Comparison of ENCODE assay signal across 8 cellular contexts in genomic region chr9:134163374-134164196, GRCh38. TPM values are rescaled to one million over a fixed set of nuclear protein-coding genes. Genes with fewer than 3 reads are reported as not detected.
DNase-seq lines count a peak whose midpoint lies in the region; ATAC-seq and TF ChIP-seq lines count a peak whose summit lies in the region.

No MANE protein-coding gene starts in this region.

- no CpG with 5 or more reads among the region's 79 CpGs for WGBS in neuronal stem cell (ENCODE audit: extremely low coverage in 2 of 2, insufficient read length in 2 of 2, insufficient replicate concordance in 1 of 2), 2 donors

- peak; percentile 22 to 56 for TF ChIP-seq CTCF in fibroblast of lung (conservative IDR thresholded peaks at IDR 0.05 in 1 of 2, IDR thresholded peaks at IDR 0.05 in 1 of 2; ENCODE audit: low read depth in 1 of 2, low read length in 2 of 2)

- H2BK15ac ChIP-seq in neuronal stem cell (ENCODE audit: low read length): peak overlapping the region; percentile 85

- H3K27me3 Mint-ChIP-seq in activated T-cell treated with anti-CD3 and anti-CD28 coated beads, Interleukin-2, amount 50 U/mL, for 4 hours (ENCODE audit: low read depth): no peaks in the 10 kb centered on the region
- no peaks in the 10 kb centered on the region for H3K27me3 Mint-ChIP-seq in stimulated activated naive CD8-positive, alpha-beta T cell treated with anti-CD3 and anti-CD28 coated beads, Interleukin-15, amount 100 ng/mL, for 72 hours

- H3K27ac ChIP-seq in fibroblast of lung (ENCODE audit: insufficient read depth, low read length): no peak overlapping the region
- no peak overlapping the region for H3K27ac ChIP-seq in neuronal stem cell (replicated peaks; ENCODE audit: low read length)

- H2BK5ac ChIP-seq in neuronal stem cell (ENCODE audit: low read length): peak overlapping the region; percentile 66

- H4K8ac ChIP-seq in neuronal stem cell (ENCODE audit: low read depth, low read length): no peak overlapping the region

- peak overlapping the region; percentile 85 for H3K18ac ChIP-seq in neuronal stem cell (ENCODE audit: low read length)

- H3K9me3 ChIP-seq in fibroblast of lung (ENCODE audit: control insufficient read depth, insufficient read depth, low read depth, low read length): no peaks in the 10 kb centered on the region
- H3K9me3 ChIP-seq in neuronal stem cell (replicated peaks in 1 of 2; ENCODE audit: control insufficient read depth in 2 of 2, insufficient read depth in 1 of 2, low read depth in 1 of 2, low read length in 2 of 2): peaks cover 0 to 8% of the 10 kb centered on the region in 2 donors

- H3K4ac ChIP-seq in neuronal stem cell (ENCODE audit: low read length): no peak overlapping the region

- H3K36me3 ChIP-seq in fibroblast of lung (ENCODE audit: control insufficient read depth, insufficient read depth, low read length): peaks cover 4% of the 10 kb centered on the region
- H3K36me3 ChIP-seq in neuronal stem cell (replicated peaks in 1 of 2; ENCODE audit: control insufficient read depth in 2 of 2, insufficient read depth in 2 of 2, low read length in 2 of 2): peaks cover 6 to 22% of the 10 kb centered on the region in 2 donors

- no peaks in the 10 kb centered on the region for H4K20me1 ChIP-seq in fibroblast of lung (ENCODE audit: control insufficient read depth, extremely low read depth, insufficient read depth, low read length)

- H4K91ac ChIP-seq in neuronal stem cell (ENCODE audit: low read depth, low read length, poor library complexity): no peak overlapping the region

- peak overlapping the region; percentile 71 for H3K14ac ChIP-seq in neuronal stem cell (ENCODE audit: low read length)

- H3K27me3 ChIP-seq in fibroblast of lung (ENCODE audit: control insufficient read depth, insufficient read depth, low read length) (no peaks in the 10 kb centered on the region), neuronal stem cell (ENCODE audit: control insufficient read depth in 3 of 3, insufficient read depth in 3 of 3, low read depth in 1 of 3, low read length in 3 of 3) (peaks cover 0 to 6% (median 0%) of the 10 kb centered on the region in 3 experiments)

- H3K4me2 ChIP-seq in fibroblast of lung (ENCODE audit: extremely low read depth, insufficient read depth, low read length) (no peak overlapping the region), neuronal stem cell (ENCODE audit: insufficient read depth, low read length, poor library complexity, severe bottlenecking) (peak overlapping the region; percentile 45)

- peak; percentile 48 for DNase-seq in DMS153 (lab: John Stamatoyannopoulos, UW)
- peak; percentile 51 for DNase-seq in NCI-H510A (lab: John Stamatoyannopoulos, UW)
- peak; percentile 63 for DNase-seq in activated T-cell treated with anti-CD3 and anti-CD28 coated beads, Interleukin-2, amount 50 U/mL, for 4 hours
- DNase-seq in fibroblast of lung (ENCODE audit: low read depth in 2 of 2): peak; percentile 51 to 55
- DNase-seq in neuronal stem cell (ENCODE audit: low spot score): peak; percentile 36
- peak; percentile 73 to 79 for DNase-seq in stimulated activated naive CD8-positive, alpha-beta T cell treated with anti-CD3 and anti-CD28 coated beads, Interleukin-15, amount 100 ng/mL, for 72 hours
- DNase-seq in cortex of kidney (lab: John Stamatoyannopoulos, UW): no peak

- H2AK5ac ChIP-seq in neuronal stem cell (ENCODE audit: low read depth, low read length): peak overlapping the region; percentile 76

- peaks cover 2% of the 10 kb centered on the region for H3K79me2 ChIP-seq in fibroblast of lung (ENCODE audit: control insufficient read depth, insufficient read depth, low read length)

- no peaks in the 10 kb centered on the region for H3K36me3 Mint-ChIP-seq in activated T-cell treated with anti-CD3 and anti-CD28 coated beads, Interleukin-2, amount 50 U/mL, for 4 hours (ENCODE audit: insufficient read depth)

- no peak overlapping the region for H3K27ac Mint-ChIP-seq in stimulated activated naive CD8-positive, alpha-beta T cell treated with anti-CD3 and anti-CD28 coated beads, Interleukin-15, amount 100 ng/mL, for 72 hours

- peaks cover 15% of the 10 kb centered on the region for H3K4me1 Mint-ChIP-seq in activated T-cell treated with anti-CD3 and anti-CD28 coated beads, Interleukin-2, amount 50 U/mL, for 4 hours (ENCODE audit: low read depth)
- H3K4me1 Mint-ChIP-seq in stimulated activated naive CD8-positive, alpha-beta T cell treated with anti-CD3 and anti-CD28 coated beads, Interleukin-15, amount 100 ng/mL, for 72 hours: peaks cover 14% of the 10 kb centered on the region

- H3K9ac ChIP-seq in fibroblast of lung (ENCODE audit: insufficient read depth, low read length) (peak overlapping the region; percentile 67), neuronal stem cell (ENCODE audit: low read depth, low read length, poor library complexity) (no peak overlapping the region)

- H2AFZ ChIP-seq in fibroblast of lung (ENCODE audit: low read length) (peak overlapping the region; percentile 82), neuronal stem cell (ENCODE audit: low read length) (no peak overlapping the region)

- H3K9me3 Mint-ChIP-seq in activated T-cell treated with anti-CD3 and anti-CD28 coated beads, Interleukin-2, amount 50 U/mL, for 4 hours: no peaks in the 10 kb centered on the region
- no peaks in the 10 kb centered on the region for H3K9me3 Mint-ChIP-seq in stimulated activated naive CD8-positive, alpha-beta T cell treated with anti-CD3 and anti-CD28 coated beads, Interleukin-15, amount 100 ng/mL, for 72 hours

- H2BK120ac ChIP-seq in neuronal stem cell (ENCODE audit: low read depth, low read length): no peak overlapping the region

- H3K4me3 Mint-ChIP-seq in activated T-cell treated with anti-CD3 and anti-CD28 coated beads, Interleukin-2, amount 50 U/mL, for 4 hours: no peak overlapping the region
- no peak overlapping the region for H3K4me3 Mint-ChIP-seq in stimulated activated naive CD8-positive, alpha-beta T cell treated with anti-CD3 and anti-CD28 coated beads, Interleukin-15, amount 100 ng/mL, for 72 hours

- peak overlapping the region; percentile 91 for H3K23ac ChIP-seq in neuronal stem cell (ENCODE audit: low read depth, low read length, poor library complexity)

- H3K79me1 ChIP-seq in neuronal stem cell (ENCODE audit: low read depth, low read length): peaks cover 6% of the 10 kb centered on the region

- peak; percentile 23 to 26 for ATAC-seq in activated T-cell treated with anti-CD3 and anti-CD28 coated beads, Interleukin-2, amount 50 U/mL, for 4 hours
- peak; percentile 34 for ATAC-seq in stimulated activated naive CD8-positive, alpha-beta T cell treated with anti-CD3 and anti-CD28 coated beads, Interleukin-15, amount 100 ng/mL, for 72 hours
- no peak for ATAC-seq in HG02623 (IDR thresholded peaks at IDR 0.05; ENCODE audit: unreplicated experiment)

- peak overlapping the region; percentile 93 for H2BK12ac ChIP-seq in neuronal stem cell (ENCODE audit: low read length)

- peak overlapping the region in 1 of 4 experiments; percentile 21 for H3K4me3 ChIP-seq in fibroblast of lung (replicated peaks in 1 of 4; ENCODE audit: control extremely low read depth in 1 of 4, insufficient read depth in 1 of 4, low read depth in 3 of 4, low read length in 4 of 4)
- H3K4me3 ChIP-seq in neuronal stem cell (ENCODE audit: low read length in 2 of 2): peak overlapping the region in 1 of 2 donors; percentile 73

- peaks cover 9% of the 10 kb centered on the region for H3K4me1 ChIP-seq in fibroblast of lung (ENCODE audit: control insufficient read depth, extremely low read depth, insufficient read depth, low read length)
- H3K4me1 ChIP-seq in neuronal stem cell (ENCODE audit: control insufficient read depth in 2 of 2, insufficient read depth in 1 of 2, low read depth in 1 of 2, low read length in 2 of 2): peaks cover 7 to 11% of the 10 kb centered on the region in 2 donors

RNA-seq across cellular contexts. Expression of gene RNU6ATAC, which starts 0.8 kb away (rescaled TPM):
- 10 to 100 TPM; 35.6 to 48.6 (median 43.2) TPM for total RNA-seq in activated T-cell treated with anti-CD3 and anti-CD28 coated beads, Interleukin-2, amount 50 U/mL, for 4 hours
- not detected in 2 replicates for total RNA-seq in fibroblast of lung
- not detected in 2 replicates for polyA plus RNA-seq in fibroblast of lung
- polyA plus RNA-seq in fibroblast of lung (2012): not detected in 2 replicates
- polyA minus RNA-seq in fibroblast of lung (ENCODE audit: low replicate concordance): under 0.01 TPM in 1 of 2 replicates, not detected in the other
- not detected for polyA plus RNA-seq in neuronal stem cell (2013, experiment 1 of 2)
- polyA plus RNA-seq in neuronal stem cell (2013, experiment 2 of 2): not detected

RNA-seq across cellular contexts. Expression of gene WDR5, which starts 27.7 kb away (rescaled TPM):
- 10 to 100 TPM; 67.7 to 84.6 (median 71.1) TPM for total RNA-seq in activated T-cell treated with anti-CD3 and anti-CD28 coated beads, Interleukin-2, amount 50 U/mL, for 4 hours
- total RNA-seq in fibroblast of lung: 15.4 and 15.5 TPM in 2 replicates
- 26.0 and 28.0 TPM in 2 replicates for polyA plus RNA-seq in fibroblast of lung
- 21.5 and 29.5 TPM in 2 replicates for polyA plus RNA-seq in fibroblast of lung (2012)
- 12.8 and 23.1 TPM in 2 replicates for polyA minus RNA-seq in fibroblast of lung (ENCODE audit: low replicate concordance)
- 31.5 TPM for polyA plus RNA-seq in neuronal stem cell (2013, experiment 1 of 2)
- 31.4 TPM for polyA plus RNA-seq in neuronal stem cell (2013, experiment 2 of 2)

Comparison
In these comparisons a context has a peak if more than half of its experiments do, and no peak if none do; other contexts are left out.
1. RNA of gene RNU6ATAC, which starts 0.8 kb away (total RNA-seq): 35.6 to 48.6 TPM in activated T-cell treated with anti-CD3 and anti-CD28 coated beads, Interleukin-2, amount 50 U/mL, for 4 hours; not detected in fibroblast of lung; every median in the first group is over 10 times any median in the second.